ENCODE assay signal across 8 cellular contexts in genomic region chr5:88883566-88884434, GRCh38. TPM values are rescaled to one million over a fixed set of nuclear protein-coding genes. Genes with fewer than 3 reads are reported as not detected.
A peak's percentile ranks its signal among the peaks of the same experiment; 100 is the strongest.
DNase-seq lines count a peak whose midpoint lies in the region; ATAC-seq and TF ChIP-seq lines count a peak whose summit lies in the region.

No MANE protein-coding gene starts in this region.

- no peaks in the 10 kb centered on the region for H3K79me2 ChIP-seq in PC-9 (ENCODE audit: low read depth)

- no peaks in the 10 kb centered on the region for H3K36me3 ChIP-seq in PC-9 (ENCODE audit: low read depth)
- H3K36me3 ChIP-seq in rectal smooth muscle tissue (ENCODE audit: control insufficient read depth, insufficient read depth, low read length), result no peaks in the 10 kb centered on the region

- H3K27me3 ChIP-seq in PC-9 (ENCODE audit: insufficient read depth, low read depth) (no peaks in the 10 kb centered on the region), rectal smooth muscle tissue (ENCODE audit: control insufficient read depth, insufficient read depth, low read length) (no peaks in the 10 kb centered on the region)

- peak overlapping the region; percentile 87 for H3K4me3 ChIP-seq in PC-9
- peak overlapping the region; percentile 58 for H3K4me3 ChIP-seq in iPS-11a (ENCODE audit: low read depth, low read length)
- H3K4me3 ChIP-seq in rectal smooth muscle tissue (ENCODE audit: low read length), result peak overlapping the region; percentile 75

- no peak overlapping the region for H3K27ac Mint-ChIP-seq in MCF 10A (ENCODE audit: low read depth, unreplicated experiment)

- no peaks in the 10 kb centered on the region for H3K9me3 Mint-ChIP-seq in MCF 10A (ENCODE audit: unreplicated experiment)

- H3K27ac ChIP-seq in PC-9 (0 out of 2 replicates have a peak overlapping the region, but pooled peaks have one; percentile 18), rectal smooth muscle tissue (ENCODE audit: low read depth, low read length) (peak overlapping the region; percentile 88)

- H4K20me1 ChIP-seq in PC-9 (ENCODE audit: insufficient read depth), result no peaks in the 10 kb centered on the region

- no peaks in the 10 kb centered on the region for H3K4me1 Mint-ChIP-seq in MCF 10A (ENCODE audit: insufficient read depth, unreplicated experiment)

- no peaks in the 10 kb centered on the region for H3K9me2 ChIP-seq in PC-9 (ENCODE audit: insufficient read depth)

- peak overlapping the region; percentile 19 for H3K9ac ChIP-seq in rectal smooth muscle tissue (ENCODE audit: low read length)

- POLR2A ChIA-PET in PC-9 (lab: Charles Lee; ENCODE audit: unreplicated experiment), result interaction anchor here (0.7 kb wide), 2 partner anchors 98 to 233 kb away, joined by 4 to 6 read pairs; no protein-coding TSS in a partner anchor
- POLR2A ChIA-PET in MCF 10A (lab: Yijun Ruan, JAX), result no interaction called here

- TF ChIP-seq CTCF in PC-9 (conservative IDR thresholded peaks at IDR 0.05), result no peak
- TF ChIP-seq CTCF in MCF 10A (IDR thresholded peaks at IDR 0.05; ENCODE audit: unreplicated experiment), result no peak

- peak; percentile 73 for DNase-seq in AG08396 (ENCODE audit: low spot score)
- DNase-seq in PC-9, result peak in 1 of 2 experiments; percentile 32
- no peak for DNase-seq in MCF 10A (ENCODE audit: unreplicated experiment)

- CTCF ChIA-PET in PC-9 (lab: Charles Lee), result interaction anchor here (0.9 kb wide), 1 partner anchor 153 kb away, joined by 6 read pairs; no protein-coding TSS in a partner anchor
- CTCF ChIA-PET in MCF 10A (lab: Yijun Ruan, JAX), result interaction anchor here (0.5 kb wide), 1 partner anchor 1103 kb away, joined by 3 read pairs; no protein-coding TSS in a partner anchor

- TF ChIP-seq POLR2A in GM15510 (IDR thresholded peaks at IDR 0.05; ENCODE audit: borderline replicate concordance, extremely low read depth, insufficient read length), result peak; percentile 42

- ATAC-seq in HG03442 (IDR thresholded peaks at IDR 0.05; ENCODE audit: unreplicated experiment), result peak; percentile 20
- ATAC-seq in GM18909 (IDR thresholded peaks at IDR 0.05; ENCODE audit: poor library complexity, unreplicated experiment), result no peak

- H3K36me3 Mint-ChIP-seq in MCF 10A (ENCODE audit: insufficient read depth, unreplicated experiment), result no peaks in the 10 kb centered on the region

- H3K4me3 Mint-ChIP-seq in MCF 10A (ENCODE audit: unreplicated experiment), result peak overlapping the region; percentile 68

- peak overlapping the region; percentile 81 for H2AFZ ChIP-seq in PC-9

- H3K4me1 ChIP-seq in PC-9 (replicated peaks; ENCODE audit: insufficient read depth) (peaks cover 10% of the 10 kb centered on the region), rectal smooth muscle tissue (ENCODE audit: control insufficient read depth, insufficient read depth, low read length) (peaks cover 5% of the 10 kb centered on the region)

- peaks cover 67% of the 10 kb centered on the region for H3K27me3 Mint-ChIP-seq in MCF 10A (ENCODE audit: insufficient read depth, unreplicated experiment)

- peak overlapping the region; percentile 97 for H3K4me2 ChIP-seq in PC-9

- no peaks in the 10 kb centered on the region for H3K9me3 ChIP-seq in PC-9 (ENCODE audit: insufficient read depth, low read depth)

- no peaks in the 10 kb centered on the region; the same call in 1 of the 2 replicates for H3F3A ChIP-seq in PC-9 (ENCODE audit: insufficient read depth, low read depth)

- intact Hi-C loops in PC-9 (cut with micrococcal nuclease; ENCODE audit: unreplicated experiment), result loop anchor here (1.0 to 5.0 kb wide), 2 partner anchors 96 to 154 kb away; no protein-coding TSS in a partner anchor
- intact Hi-C loops in MCF 10A (cut with micrococcal nuclease), result loop anchor here (10.0 kb wide), 1 partner anchor 1381 kb away; no protein-coding TSS in a partner anchor

- BruUV-seq in PC-9 (replicated peaks; lab: Mats Ljungman, UMichigan) (no TSS peak), MCF 10A (replicated peaks; lab: Mats Ljungman, UMichigan) (no TSS peak)

RNA-seq across cellular contexts. Expression of gene MEF2C, which starts 0.8 kb away (rescaled TPM):
- total RNA-seq in PC-9 (2021), result 1.6 and 2.5 TPM in 2 replicates
- 0.05 and 0.07 TPM in 2 replicates for total RNA-seq in MCF 10A (2022)
